Comparison of ENCODE assay signal across 17 cellular contexts in genomic region chr3:55402886-55403605, GRCh38.
DNase-seq lines count a peak whose midpoint lies in the region; ATAC-seq and TF ChIP-seq lines count a peak whose summit lies in the region.
"Had no signal": no experiment of that assay in that cellular context is flagged by ENCODE, and none has a peak within 500 bp of the region (broad histone marks: within the 10 kb centered on the region; RNA-seq: fewer than 3 reads in every experiment).

No MANE protein-coding gene starts in this region.

- intact Hi-C loops in PC-3 (cut with micrococcal nuclease) (loop anchor here (1.0 to 2.0 kb wide), 3 partner anchors 14 to 72 kb away; no protein-coding TSS in a partner anchor), psoas muscle (cut with DNase I) (no loop called here)

- POLR2A ChIA-PET in PC-3 (lab: Charles Lee; ENCODE audit: unreplicated experiment) = no interaction called here

- H3K9me3 ChIP-seq in PC-3 (ENCODE audit: low read length) = no peaks in the 10 kb centered on the region
- H3K9me3 ChIP-seq in neural cell (ENCODE audit: low read length) = no peaks in the 10 kb centered on the region
- H3K9me3 ChIP-seq in psoas muscle = no peaks in the 10 kb centered on the region
- H3K9me3 ChIP-seq: HAP-1 had no signal

- H2AFZ ChIP-seq in PC-3 (ENCODE audit: low read length) = no peak overlapping the region
- H2AFZ ChIP-seq in neural cell (ENCODE audit: low read depth, low read length) = no peak overlapping the region

- CTCF ChIA-PET in PC-3 (lab: Charles Lee) = interaction anchor here (0.6 kb wide), 1 partner anchor 14 kb away, joined by 3 read pairs; no protein-coding TSS in a partner anchor

- H3K27ac ChIP-seq in PC-3 (ENCODE audit: low read length) (peak overlapping the region; percentile 65), neural cell (ENCODE audit: low read length) (no peak overlapping the region), psoas muscle (no peak overlapping the region)
- H3K27ac ChIP-seq: tibial artery had no signal

- no peaks in the 10 kb centered on the region for H3K9me2 ChIP-seq in PC-3 (replicated peaks; ENCODE audit: low read length)
- H3K9me2 ChIP-seq in neural cell (ENCODE audit: insufficient read depth, low read length) = no peaks in the 10 kb centered on the region

- H3K9ac ChIP-seq in PC-3 (ENCODE audit: low read length) = no peak overlapping the region; the same call in 1 of the 2 replicates
- H3K9ac ChIP-seq in neural cell (ENCODE audit: low read length) = no peak overlapping the region

- peaks cover 6% of the 10 kb centered on the region for H3F3A ChIP-seq in PC-3 (ENCODE audit: low read length, unreplicated experiment)
- H3F3A ChIP-seq in neural cell (ENCODE audit: insufficient read depth, low read length, poor library complexity, severe bottlenecking) = no peaks in the 10 kb centered on the region

- no TSS peak for BruUV-seq in PC-3 (replicated peaks; lab: Mats Ljungman, UMichigan)

- peak; percentile 91 for ATAC-seq in PC-3
- ATAC-seq in GM19351 (IDR thresholded peaks at IDR 0.05; ENCODE audit: unreplicated experiment) = no peak
- ATAC-seq in psoas muscle = no peak
- ATAC-seq: activated CD4-positive, alpha-beta T cell treated with anti-CD3 and anti-CD28 coated beads for 36 hours; natural killer cell; stimulated activated effector memory CD8-positive, alpha-beta T cell treated with anti-CD3 and anti-CD28 coated beads, Interleukin-12 subunit alpha, Interleukin-12 subunit beta, amount 100 ng/mL, for 72 hours had no signal

- peak; percentile 92 for TF ChIP-seq EP300 in neural cell (conservative IDR thresholded peaks at IDR 0.05; ENCODE audit: poor library complexity, severe bottlenecking)

- H3K4me3 ChIP-seq in PC-3 (ENCODE audit: low read length) = peak overlapping the region; percentile 10; the same call in 1 of the 2 replicates
- no peak overlapping the region for H3K4me3 ChIP-seq in fibroblast of villous mesenchyme (ENCODE audit: low read depth, low read length)
- H3K4me3 ChIP-seq in neural cell (ENCODE audit: low read length) = no peak overlapping the region
- H3K4me3 ChIP-seq in psoas muscle = no peak overlapping the region
- H3K4me3 ChIP-seq: HAP-1, lung, tibial artery had no signal

- H3K4me1 ChIP-seq in PC-3 (ENCODE audit: insufficient read depth, low read length) (peaks cover 40% of the 10 kb centered on the region), psoas muscle (no peaks in the 10 kb centered on the region)
- H3K4me1 ChIP-seq: HAP-1, tibial artery had no signal

- H3K27me3 ChIP-seq in PC-3 (ENCODE audit: low read length) (no peaks in the 10 kb centered on the region), neural cell (ENCODE audit: insufficient read depth, low read depth, low read length) (no peaks in the 10 kb centered on the region), psoas muscle (ENCODE audit: insufficient read depth in 3 of 3, low read length in 2 of 3) (no peaks in the 10 kb centered on the region)
- H3K27me3 ChIP-seq: tibial artery had no signal

- no peaks in the 10 kb centered on the region for H3K36me3 ChIP-seq in PC-3 (ENCODE audit: low read depth, low read length)
- H3K36me3 ChIP-seq in neural cell (ENCODE audit: insufficient read depth, low read length) = no peaks in the 10 kb centered on the region
- H3K36me3 ChIP-seq in psoas muscle (ENCODE audit: insufficient read depth in 1 of 2, low read depth in 1 of 2) = no peaks in the 10 kb centered on the region
- H3K36me3 ChIP-seq: HAP-1, tibial artery had no signal

- TF ChIP-seq RAD21 in neural cell (conservative IDR thresholded peaks at IDR 0.05) = no peak

- peak; percentile 46 for DNase-seq in HT1080 (ENCODE audit: low read depth)
- DNase-seq in PC-3 = peak; percentile 83
- peak; percentile 30 for DNase-seq in fibroblast of villous mesenchyme (ENCODE audit: low read depth)
- no peak for DNase-seq in effector CD8-positive, alpha-beta T cell (lab: John Stamatoyannopoulos, UW)
- DNase-seq in psoas muscle = no peak
- DNase-seq in AML-193 (lab: John Stamatoyannopoulos, UW) = no peak
- DNase-seq: activated CD4-positive, alpha-beta T cell treated with anti-CD3 and anti-CD28 coated beads for 36 hours; activated effector memory CD4-positive, alpha-beta T cell treated with anti-CD3 and anti-CD28 coated beads, Interleukin-2, amount 50 U/mL, for 16 hours; amygdala; natural killer cell; NCI-H1694 treated with DMSO at 0.1 percent for 48 hours; tibial artery had no signal

- TF ChIP-seq CTCF in PC-3 (conservative IDR thresholded peaks at IDR 0.05; ENCODE audit: low read depth, low read length) (no peak), fibroblast of villous mesenchyme (IDR thresholded peaks at IDR 0.05; ENCODE audit: insufficient read depth, low read depth, low read length) (no peak), neural cell (IDR thresholded peaks at IDR 0.05; ENCODE audit: poor library complexity, severe bottlenecking) (no peak), psoas muscle (IDR thresholded peaks at IDR 0.05) (no peak)

- H4K20me1 ChIP-seq in PC-3 (ENCODE audit: low read length) = no peaks in the 10 kb centered on the region
- H4K20me1 ChIP-seq in neural cell (ENCODE audit: insufficient read depth) = no peaks in the 10 kb centered on the region

- no peaks in the 10 kb centered on the region for H3K79me2 ChIP-seq in PC-3 (ENCODE audit: low read length)
- H3K79me2 ChIP-seq in neural cell (replicated peaks; ENCODE audit: insufficient read depth, low read length) = no peaks in the 10 kb centered on the region

- 70 to 74% (median 73%) methylated on average over 4 of the region's 4 CpGs for WGBS in psoas muscle, 3 donors

- H3K4me2 ChIP-seq in PC-3 (ENCODE audit: low read length) (peak overlapping the region; percentile 47), neural cell (ENCODE audit: low read length) (no peak overlapping the region)

TF ChIP-seq in neural cell, 6 proteins besides CTCF, POLR2A, EP300 and RAD21:
- TF ChIP-seq POLR2AphosphoS5 (IDR thresholded peaks at IDR 0.05) (peak; percentile 64), TAF1 (IDR thresholded peaks at IDR 0.05; ENCODE audit: low read depth) (no peak), REST (IDR thresholded peaks at IDR 0.05; ENCODE audit: borderline replicate concordance) (peak; percentile 18)
TF ChIP-seq in neural cell: peak in this region for 2.

Comparison
In these comparisons a context has a peak if more than half of its experiments do, and no peak if none do; other contexts are left out.
1. DNase-seq: peak in HT1080 (single experiment), PC-3 (single experiment) and fibroblast of villous mesenchyme (single experiment); none in effector CD8-positive, alpha-beta T cell (single experiment), psoas muscle (0 of 2) and AML-193 (0 of 2).